In genomic region chr11:60917267-60917666, GRCh38 we compare ENCODE assay signal across 19 cellular contexts. TPM values are rescaled to one million over a fixed set of nuclear protein-coding genes. Genes with fewer than 3 reads are reported as not detected.
DNase-seq lines count a peak whose midpoint lies in the region; ATAC-seq and TF ChIP-seq lines count a peak whose summit lies in the region.
"Had no signal": no experiment of that assay in that cellular context is flagged by ENCODE, and none has a peak within 500 bp of the region (broad histone marks: within the 10 kb centered on the region; RNA-seq: fewer than 3 reads in every experiment).

No MANE protein-coding gene starts in this region.

- H3K79me2 ChIP-seq in DOHH2 (ENCODE audit: control insufficient read depth, low read length): peaks cover 59% of the 10 kb centered on the region

- no peak for DNase-seq in CD4-positive, CD25-positive, alpha-beta regulatory T cell
- DNase-seq in cerebellar cortex (ENCODE audit: low spot score) (peak; percentile 22), NCI-H2107 treated with DMSO at 0.1 percent for 48 hours (lab: John Stamatoyannopoulos, UW; ENCODE audit: unreplicated experiment) (no peak), NCI-H2227 (lab: John Stamatoyannopoulos, UW; ENCODE audit: unreplicated experiment) (no peak)
- DNase-seq in natural killer cell treated with Interleukin-12 subunit alpha and Interleukin-12 subunit beta and Interleukin-15 and Interleukin-18, amount 100 ng/mL, for 72 hours (ENCODE audit: low spot score): no peak
- DNase-seq: activated CD4-positive, alpha-beta T cell treated with anti-CD3 and anti-CD28 coated beads for 1 hour; activated CD8-positive, alpha-beta memory T cell treated with anti-CD3 and anti-CD28 coated beads, Interleukin-2, amount 50 U/mL, for 48 hours; AML-193; HCEC 1CT; head of caudate nucleus; KG1; NCI-H1092 treated with DMSO at 0.1 percent for 48 hours; NCI-H2171; PC-9; stimulated activated CD4-positive, alpha-beta T cell treated with anti-CD3 and anti-CD28 coated beads, Interleukin-2, amount 100 ng/mL, for 48 hours had no signal

- H3K4me1 ChIP-seq in CD4-positive, CD25-positive, alpha-beta regulatory T cell (ENCODE audit: control insufficient read depth, insufficient read depth, low read length, poor library complexity, severe bottlenecking): peaks cover 39% of the 10 kb centered on the region
- H3K4me1 ChIP-seq in DOHH2 (ENCODE audit: control insufficient read depth, low read length): peaks cover 56% of the 10 kb centered on the region

- peak overlapping the region; percentile 88 for H3K4me2 ChIP-seq in DOHH2 (ENCODE audit: low read length)

- no peaks in the 10 kb centered on the region for H3K9me3 Mint-ChIP-seq in CD4-positive, CD25-positive, alpha-beta regulatory T cell
- H3K9me3 Mint-ChIP-seq in natural killer cell treated with Interleukin-12 subunit alpha and Interleukin-12 subunit beta and Interleukin-15 and Interleukin-18, amount 100 ng/mL, for 72 hours: no peaks in the 10 kb centered on the region

- peaks cover under 1% of the 10 kb centered on the region; the same call in 1 of the 2 replicates for H3F3A ChIP-seq in DOHH2 (ENCODE audit: control insufficient read depth, insufficient read depth)

- peaks cover 12 to 51% (median 31%) of the 10 kb centered on the region in 4 donors for H3K4me1 Mint-ChIP-seq in CD4-positive, CD25-positive, alpha-beta regulatory T cell
- peaks cover 46% of the 10 kb centered on the region in 2 donors for H3K4me1 Mint-ChIP-seq in natural killer cell treated with Interleukin-12 subunit alpha and Interleukin-12 subunit beta and Interleukin-15 and Interleukin-18, amount 100 ng/mL, for 72 hours (ENCODE audit: low read depth in 2 of 2)

- H3K4me3 Mint-ChIP-seq in CD4-positive, CD25-positive, alpha-beta regulatory T cell: peak overlapping the region; percentile 41 to 77 (median 56)
- H3K4me3 Mint-ChIP-seq in natural killer cell treated with Interleukin-12 subunit alpha and Interleukin-12 subunit beta and Interleukin-15 and Interleukin-18, amount 100 ng/mL, for 72 hours: peak overlapping the region; percentile 33

- H3K27me3 Mint-ChIP-seq in CD4-positive, CD25-positive, alpha-beta regulatory T cell: no peaks in the 10 kb centered on the region
- H3K27me3 Mint-ChIP-seq in natural killer cell treated with Interleukin-12 subunit alpha and Interleukin-12 subunit beta and Interleukin-15 and Interleukin-18, amount 100 ng/mL, for 72 hours: peaks cover 0 to 1% of the 10 kb centered on the region in 2 donors

- H4K20me1 ChIP-seq in DOHH2 (ENCODE audit: control insufficient read depth, insufficient read depth, low read depth, low read length): no peaks in the 10 kb centered on the region; the same call in 1 of the 2 replicates

- no peak for TF ChIP-seq CTCF in DOHH2 (IDR thresholded peaks at IDR 0.05; ENCODE audit: low read depth, low read length, poor library complexity, severe bottlenecking)

- no peaks in the 10 kb centered on the region for H3K9me3 ChIP-seq in CD4-positive, CD25-positive, alpha-beta regulatory T cell (ENCODE audit: control insufficient read depth in 2 of 2, low read length in 2 of 2)
- no peaks in the 10 kb centered on the region for H3K9me3 ChIP-seq in DOHH2 (ENCODE audit: control insufficient read depth, insufficient read depth, low read length)

- no peaks in the 10 kb centered on the region for H3K9me2 ChIP-seq in DOHH2 (replicated peaks; ENCODE audit: control insufficient read depth, low read length)

- no peaks in the 10 kb centered on the region for H3K27me3 ChIP-seq in CD4-positive, CD25-positive, alpha-beta regulatory T cell (ENCODE audit: control insufficient read depth, insufficient read depth, low read length)
- H3K27me3 ChIP-seq in DOHH2 (ENCODE audit: control insufficient read depth, low read length): no peaks in the 10 kb centered on the region

- H3K36me3 Mint-ChIP-seq in CD4-positive, CD25-positive, alpha-beta regulatory T cell: peaks cover 33% of the 10 kb centered on the region
- H3K36me3 Mint-ChIP-seq in natural killer cell treated with Interleukin-12 subunit alpha and Interleukin-12 subunit beta and Interleukin-15 and Interleukin-18, amount 100 ng/mL, for 72 hours: peaks cover 3% of the 10 kb centered on the region

- no peak overlapping the region for H3K27ac ChIP-seq in CD4-positive, CD25-positive, alpha-beta regulatory T cell (ENCODE audit: insufficient read depth, low read length, poor library complexity, severe bottlenecking)
- no peak overlapping the region for H3K27ac ChIP-seq in DOHH2 (ENCODE audit: low read depth, low read length)
- H3K27ac ChIP-seq: PC-9 had no signal

- H3K27ac Mint-ChIP-seq in CD4-positive, CD25-positive, alpha-beta regulatory T cell: no peak overlapping the region
- peak overlapping the region; percentile 81 to 93 for H3K27ac Mint-ChIP-seq in natural killer cell treated with Interleukin-12 subunit alpha and Interleukin-12 subunit beta and Interleukin-15 and Interleukin-18, amount 100 ng/mL, for 72 hours

- H3K36me3 ChIP-seq in CD4-positive, CD25-positive, alpha-beta regulatory T cell (ENCODE audit: control insufficient read depth, insufficient read depth, low read length): peaks cover 34% of the 10 kb centered on the region
- peaks cover 62% of the 10 kb centered on the region for H3K36me3 ChIP-seq in DOHH2 (ENCODE audit: control insufficient read depth, low read length)

- H3K4me3 ChIP-seq in CD4-positive, CD25-positive, alpha-beta regulatory T cell (ENCODE audit: low read depth, low read length): no peak overlapping the region
- H3K4me3 ChIP-seq in DOHH2 (ENCODE audit: low read length): no peak overlapping the region
- H3K4me3 ChIP-seq: PC-9, skin epidermis had no signal

- no peak for ATAC-seq in CD4-positive, CD25-positive, alpha-beta regulatory T cell (ENCODE audit: low read depth in 2 of 2)
- no peak for ATAC-seq in natural killer cell treated with Interleukin-12 subunit alpha and Interleukin-12 subunit beta and Interleukin-15 and Interleukin-18, amount 100 ng/mL, for 72 hours
- no peak for ATAC-seq in HG03159 (IDR thresholded peaks at IDR 0.05; ENCODE audit: unreplicated experiment)

RNA-seq across cellular contexts. Expression of gene TMEM109, which starts 3.3 kb away (rescaled TPM):
- total RNA-seq in CD4-positive, CD25-positive, alpha-beta regulatory T cell: 49.9 TPM
- 100 to 1,000 TPM; 188 to 215 (median 198) TPM for polyA plus RNA-seq in CD4-positive, CD25-positive, alpha-beta regulatory T cell
- 100 to 1,000 TPM in 1 of 2 donors, 10 to 100 TPM in 1; 81.8 to 105 TPM for total RNA-seq in natural killer cell treated with Interleukin-12 subunit alpha and Interleukin-12 subunit beta and Interleukin-15 and Interleukin-18, amount 100 ng/mL, for 72 hours

RNA-seq across cellular contexts. Expression of gene TMEM132A, which starts 7.0 kb away (rescaled TPM):
- not detected for total RNA-seq in CD4-positive, CD25-positive, alpha-beta regulatory T cell
- not detected for polyA plus RNA-seq in CD4-positive, CD25-positive, alpha-beta regulatory T cell
- total RNA-seq in natural killer cell treated with Interleukin-12 subunit alpha and Interleukin-12 subunit beta and Interleukin-15 and Interleukin-18, amount 100 ng/mL, for 72 hours: under 1 TPM in 1 of 2 donors, not detected in 1; 0.10 TPM

RNA-seq across cellular contexts. Expression of gene PRPF19, which starts 10.9 kb away (rescaled TPM):
- total RNA-seq in CD4-positive, CD25-positive, alpha-beta regulatory T cell: 67.6 TPM
- polyA plus RNA-seq in CD4-positive, CD25-positive, alpha-beta regulatory T cell: 10 to 100 TPM; 13.6 to 17.4 (median 13.9) TPM
- 100 to 1,000 TPM; 110 to 182 TPM for total RNA-seq in natural killer cell treated with Interleukin-12 subunit alpha and Interleukin-12 subunit beta and Interleukin-15 and Interleukin-18, amount 100 ng/mL, for 72 hours

RNA-seq across cellular contexts. Expression of gene SLC15A3, which starts 34.7 kb away (rescaled TPM):
- total RNA-seq in CD4-positive, CD25-positive, alpha-beta regulatory T cell: 1.0 TPM
- polyA plus RNA-seq in CD4-positive, CD25-positive, alpha-beta regulatory T cell: under 1 TPM in 1 of 4 donors, not detected in 3; 0.43 TPM
- 1 to 10 TPM; 1.2 to 5.0 TPM for total RNA-seq in natural killer cell treated with Interleukin-12 subunit alpha and Interleukin-12 subunit beta and Interleukin-15 and Interleukin-18, amount 100 ng/mL, for 72 hours

RNA-seq across cellular contexts. Expression of gene ZP1, which starts 49.9 kb away (rescaled TPM):
- not detected for total RNA-seq in CD4-positive, CD25-positive, alpha-beta regulatory T cell
- not detected for polyA plus RNA-seq in CD4-positive, CD25-positive, alpha-beta regulatory T cell
- total RNA-seq in natural killer cell treated with Interleukin-12 subunit alpha and Interleukin-12 subunit beta and Interleukin-15 and Interleukin-18, amount 100 ng/mL, for 72 hours: not detected
- total RNA-seq: PC-9, SK-MEL-5 had no signal

Comparison
In these comparisons a context has a peak if more than half of its experiments do, and no peak if none do; other contexts are left out.
1. H3K27ac Mint-ChIP-seq: peak in natural killer cell treated with Interleukin-12 subunit alpha and Interleukin-12 subunit beta and Interleukin-15 and Interleukin-18, amount 100 ng/mL, for 72 hours (2 of 2); none in CD4-positive, CD25-positive, alpha-beta regulatory T cell (0 of 3).